ENCODE assay signal across 9 cellular contexts in the genomic region with DNA sequence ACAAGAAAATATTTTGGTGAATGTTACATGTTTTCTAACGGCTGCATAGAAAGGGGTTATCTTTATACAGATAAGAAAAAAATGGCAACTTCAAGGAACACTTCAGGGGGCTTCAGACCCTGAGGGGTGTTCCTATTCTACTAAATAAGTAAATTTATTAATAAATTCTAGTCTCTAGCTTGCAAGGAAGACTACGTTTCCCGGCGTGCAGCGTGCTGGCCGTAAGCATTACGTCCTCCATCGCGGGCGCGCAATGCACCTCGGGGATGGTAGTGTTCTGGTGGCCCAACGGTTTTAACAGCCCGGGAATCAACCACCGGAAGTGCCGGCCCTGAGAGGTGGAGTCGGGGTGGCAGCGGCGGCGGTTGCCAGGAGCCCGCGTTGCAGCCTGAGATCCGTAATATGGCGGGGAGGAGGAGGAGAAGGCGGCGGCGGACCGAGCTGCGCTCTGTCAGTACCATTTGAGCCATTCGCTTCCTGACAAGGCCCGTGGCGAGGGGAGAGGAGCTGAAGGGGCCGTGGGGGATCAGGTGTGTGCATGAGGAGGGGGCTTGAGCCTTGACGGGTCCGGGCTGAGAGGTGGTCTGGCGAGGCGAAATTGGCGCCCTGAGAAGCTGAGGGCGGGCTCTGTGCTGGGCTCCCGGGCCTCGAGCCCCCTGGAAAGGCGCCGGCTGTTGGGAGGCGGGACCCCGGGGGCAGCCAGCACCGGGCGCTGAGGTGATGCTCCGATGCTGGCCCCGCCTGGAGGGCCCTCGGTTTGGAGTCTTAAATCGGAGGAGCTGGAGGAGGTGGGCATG. TPM values are rescaled to one million over a fixed set of nuclear protein-coding genes. Genes with fewer than 3 reads are reported as not detected.
DNase-seq lines count a peak whose midpoint lies in the region; ATAC-seq, FAIRE-seq and TF ChIP-seq lines count a peak whose summit lies in the region.
"Had no signal": no experiment of that assay in that cellular context is flagged by ENCODE, and none has a peak within 500 bp of the region (broad histone marks: within the 10 kb centered on the region; RNA-seq: fewer than 3 reads in every experiment).

CCP110 (plus strand) TSS at position 384 of the 797 bp plus-strand sequence. CDS start 3,940 bp downstream, outside the sequence.

- H3K9me3 ChIP-seq in kidney (ENCODE audit: control insufficient read depth in 1 of 2, low read length in 2 of 2), result no peaks in the 10 kb centered on the region

- H3K9me3 Mint-ChIP-seq in chondrocyte (ENCODE audit: low read depth), result no peaks in the 10 kb centered on the region

- H3K4me1 ChIP-seq in kidney (ENCODE audit: control insufficient read depth in 1 of 2, insufficient read depth in 1 of 2, low read depth in 1 of 2, low read length in 2 of 2), result peaks cover 8 to 13% of the 10 kb centered on the region in 2 donors

- peak within 1 kb of the TSS; percentile 98 for H3K4me3 Mint-ChIP-seq in chondrocyte (ENCODE audit: unreplicated experiment)

- peaks cover 1% of the 10 kb centered on the region for H3K36me3 Mint-ChIP-seq in chondrocyte (ENCODE audit: low read depth)

- FAIRE-seq in kidney (lab: Jason Lieb, UNC), result peak; percentile 54
- FAIRE-seq: colon had no signal

- peak within 1 kb of the TSS; percentile 94 for H3K27ac Mint-ChIP-seq in chondrocyte (ENCODE audit: unreplicated experiment)

- H3K36me3 ChIP-seq in kidney (ENCODE audit: control insufficient read depth in 1 of 2, insufficient read depth in 2 of 2, low read length in 2 of 2), result peaks cover 0 to 6% of the 10 kb centered on the region in 2 donors

- peak; percentile 67 for ATAC-seq in HG03439 (IDR thresholded peaks at IDR 0.05; ENCODE audit: unreplicated experiment)

- DNase-seq in AML-193 (lab: John Stamatoyannopoulos, UW) (peak; percentile 90 to 94), GM19238 (ENCODE audit: insufficient read length, low spot score) (peak; percentile 83), NCI-H510A treated with DMSO at 0.1 percent for 48 hours (lab: John Stamatoyannopoulos, UW) (peak; percentile 99), chondrocyte (ENCODE audit: low spot score) (peak; percentile 99), kidney (peak; percentile 99)
- DNase-seq in activated CD4-positive, alpha-beta T cell treated with anti-CD3 and anti-CD28 coated beads for 24 hours (ENCODE audit: low read depth in 2 of 2), result peak; percentile 90 to 92
- peak; percentile 86 to 88 for DNase-seq in stimulated activated CD4-positive, alpha-beta T cell treated with anti-CD3 and anti-CD28 coated beads, Interleukin-15, amount 100 ng/mL, for 1 hour (ENCODE audit: low read depth in 1 of 2, low spot score in 1 of 2)

- peak within 1 kb of the TSS; percentile 87 to 88 for H3K4me3 ChIP-seq in kidney (ENCODE audit: low read length in 2 of 2)

- peak within 1 kb of the TSS; percentile 74 to 79 for H3K9ac ChIP-seq in kidney (ENCODE audit: low read length in 2 of 2)

- peaks cover 37% of the 10 kb centered on the region for H3K4me1 Mint-ChIP-seq in chondrocyte (ENCODE audit: low read depth)

- intact Hi-C loops in kidney (cut with DNase I), result no loop called here

- TF ChIP-seq CTCF in chondrocyte (IDR thresholded peaks at IDR 0.05) (no peak), kidney (IDR thresholded peaks at IDR 0.05; ENCODE audit: borderline replicate concordance, extremely low read depth, insufficient read depth) (no peak)

- H3K27me3 Mint-ChIP-seq in chondrocyte (ENCODE audit: low read depth), result no peaks in the 10 kb centered on the region

- H3K27ac ChIP-seq in kidney (ENCODE audit: low read depth in 2 of 2, low read length in 2 of 2), result peak within 1 kb of the TSS; percentile 41 to 47

RNA-seq across cellular contexts. Expression of gene CCP110, which starts in this region (rescaled TPM):
- 7.0 to 14.9 TPM (median 10.9 TPM) in 3 replicates for total RNA-seq in chondrocyte
- 14.5 TPM for total RNA-seq in kidney
- 3.5 TPM for polyA plus RNA-seq in kidney (ENCODE audit: insufficient read depth, low read depth, low replicate concordance)

Comparison
In these comparisons a context has a peak if more than half of its experiments do, and no peak if none do; other contexts are left out.
1. Peak in every context shown above with its lines: DNase-seq, ATAC-seq, H3K4me3 ChIP-seq and H3K27ac ChIP-seq.